ENCODE assay signal across 16 cellular contexts in the genomic region with DNA sequence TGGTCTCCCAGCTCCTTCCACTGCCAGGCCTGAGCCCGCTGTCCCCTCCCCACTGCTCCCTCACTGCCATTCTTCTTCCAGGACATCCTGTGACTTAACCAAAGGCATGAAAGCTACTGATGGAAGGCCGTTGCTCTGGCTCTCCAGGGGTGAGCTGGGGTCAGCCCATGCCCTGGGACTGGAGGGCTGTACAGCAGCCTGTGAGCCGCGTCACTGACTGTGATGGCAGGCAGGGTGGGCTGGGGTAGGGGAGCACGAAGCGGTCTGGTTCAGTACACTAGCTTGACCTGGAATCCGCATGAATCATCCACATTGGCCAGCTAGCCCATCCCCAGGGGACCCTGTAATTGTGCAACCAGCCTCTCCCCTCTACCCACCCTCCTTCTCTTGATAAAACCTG. TPM values are rescaled to one million over a fixed set of nuclear protein-coding genes. Genes with fewer than 3 reads are reported as not detected.
DNase-seq lines count a peak whose midpoint lies in the region; ATAC-seq and TF ChIP-seq lines count a peak whose summit lies in the region.
"Had no signal": no experiment of that assay in that cellular context is flagged by ENCODE, and none has a peak within 500 bp of the region (broad histone marks: within the 10 kb centered on the region; RNA-seq: fewer than 3 reads in every experiment).

No MANE protein-coding gene starts in this region.

- H3K9me3 Mint-ChIP-seq in progenitor cell of endocrine pancreas (ENCODE audit: low read depth), result no peaks in the 10 kb centered on the region
- H3K9me3 Mint-ChIP-seq: central memory CD8-positive, alpha-beta T cell; natural killer cell treated with Interleukin-12 subunit alpha and Interleukin-12 subunit beta and Interleukin-15 and Interleukin-18, amount 100 ng/mL, for 72 hours had no signal

- in situ Hi-C loops in transverse colon (cut with MboI; ENCODE audit: low pct_ligation_motif_present in 1 of 4, low pct_unique_long_range_greater_than_20kb in 1 of 4, low sequenced_read_pairs in 3 of 4) (no loop called here), GM13977 (cut with MboI; ENCODE audit: low pct_unique_long_range_greater_than_20kb, low sequenced_read_pairs, unreplicated experiment) (no loop called here)

- peaks cover 2% of the 10 kb centered on the region for H3K4me1 Mint-ChIP-seq in progenitor cell of endocrine pancreas (ENCODE audit: low read depth)
- H3K4me1 Mint-ChIP-seq: central memory CD8-positive, alpha-beta T cell had no signal

- H3K9me3 ChIP-seq in gastroesophageal sphincter, result peaks cover 0 to 6% (median 0%) of the 10 kb centered on the region in 3 donors
- H3K9me3 ChIP-seq in transverse colon, result no peaks in the 10 kb centered on the region
- H3K9me3 ChIP-seq: SJSA1 had no signal

- H3K4me3 ChIP-seq in gastroesophageal sphincter (no peak overlapping the region), transverse colon (no peak overlapping the region)
- H3K4me3 ChIP-seq: SJSA1 had no signal

- H3K27me3 ChIP-seq in gastroesophageal sphincter (peaks cover 3% of the 10 kb centered on the region), transverse colon (no peaks in the 10 kb centered on the region)

- peak; percentile 35 for DNase-seq in amniotic epithelial cell (ENCODE audit: low read depth)
- peak; percentile 50 for DNase-seq in omental fat pad (ENCODE audit: low spot score)
- peak; percentile 14 for DNase-seq in transverse colon
- no peak for DNase-seq in progenitor cell of endocrine pancreas (ENCODE audit: low spot score, unreplicated experiment)
- no peak for DNase-seq in SIG-M5 treated with dmso at 0.1 percent for 504 hours (lab: John Stamatoyannopoulos, UW; ENCODE audit: unreplicated experiment)
- no peak for DNase-seq in GM13977 (ENCODE audit: low spot score)
- DNase-seq: activated T-cell treated with anti-CD3 and anti-CD28 coated beads, Interleukin-2, amount 50 U/mL, for 1 hour; NCI-H187; NCI-H774; stimulated activated CD4-positive, alpha-beta T cell treated with anti-CD3 and anti-CD28 coated beads, Interleukin-1b, Interleukin-23, amount 100 ng/mL, for 48 hours had no signal

- no peak overlapping the region for H3K27ac Mint-ChIP-seq in progenitor cell of endocrine pancreas
- H3K27ac Mint-ChIP-seq: natural killer cell treated with Interleukin-12 subunit alpha and Interleukin-12 subunit beta and Interleukin-15 and Interleukin-18, amount 100 ng/mL, for 72 hours had no signal

- TF ChIP-seq CTCF in gastroesophageal sphincter (IDR thresholded peaks at IDR 0.05) (no peak), omental fat pad (IDR thresholded peaks at IDR 0.05) (no peak), transverse colon (IDR thresholded peaks at IDR 0.05) (no peak), progenitor cell of endocrine pancreas (IDR thresholded peaks at IDR 0.05; ENCODE audit: unreplicated experiment) (no peak), GM13977 (IDR thresholded peaks at IDR 0.05; ENCODE audit: extremely low read depth, insufficient read depth, missing control alignments) (no peak)

- H3K27ac ChIP-seq in gastroesophageal sphincter (peak overlapping the region in 3 of 4 donors; percentile 72 to 78 (median 75)), transverse colon (peak overlapping the region in 3 of 4 donors; percentile 27 to 55 (median 55))
- H3K27ac ChIP-seq: SJSA1, VCaP had no signal

- peak; percentile 87 for ATAC-seq in gastroesophageal sphincter
- ATAC-seq in omental fat pad (ENCODE audit: low FRiP score), result peak; percentile 69
- no peak for ATAC-seq in HG03045 (IDR thresholded peaks at IDR 0.05; ENCODE audit: unreplicated experiment)

- intact Hi-C loops in transverse colon (cut with DNase I; ENCODE audit: low total_unique reads), result no loop called here

- no peak overlapping the region for H3K4me3 Mint-ChIP-seq in progenitor cell of endocrine pancreas (ENCODE audit: low read depth)
- H3K4me3 Mint-ChIP-seq: central memory CD8-positive, alpha-beta T cell; natural killer cell treated with Interleukin-12 subunit alpha and Interleukin-12 subunit beta and Interleukin-15 and Interleukin-18, amount 100 ng/mL, for 72 hours had no signal

- WGBS in gastroesophageal sphincter (ENCODE audit: low coverage in 1 of 2), 2 donors, result 63 to 66% methylated on average over 2 to 3 of the region's 7 CpGs
- 81% methylated on average over 7 of the region's 7 CpGs; no CpG with 5 or more reads in 1 of the 2 donors for WGBS in transverse colon (ENCODE audit: low coverage in 1 of 2), 2 donors

- no peak for TF ChIP-seq POLR2A in gastroesophageal sphincter (IDR thresholded peaks at IDR 0.05)
- TF ChIP-seq POLR2A in transverse colon (IDR thresholded peaks at IDR 0.05), result no peak

- H3K36me3 ChIP-seq in gastroesophageal sphincter (no peaks in the 10 kb centered on the region), transverse colon (no peaks in the 10 kb centered on the region)
- H3K36me3 ChIP-seq: SJSA1 had no signal

- TF ChIP-seq EP300 in gastroesophageal sphincter (IDR thresholded peaks at IDR 0.05) (no peak), transverse colon (IDR thresholded peaks at IDR 0.05; ENCODE audit: low read depth) (no peak)

- peaks cover 0 to 57% (median 10%) of the 10 kb centered on the region in 3 donors for H3K4me1 ChIP-seq in gastroesophageal sphincter
- H3K4me1 ChIP-seq in transverse colon, result peaks cover 0 to 7% (median 1%) of the 10 kb centered on the region in 4 donors
- H3K4me1 ChIP-seq: SJSA1 had no signal

- no peaks in the 10 kb centered on the region for H3K36me3 Mint-ChIP-seq in progenitor cell of endocrine pancreas (ENCODE audit: insufficient read depth)
- H3K36me3 Mint-ChIP-seq: natural killer cell treated with Interleukin-12 subunit alpha and Interleukin-12 subunit beta and Interleukin-15 and Interleukin-18, amount 100 ng/mL, for 72 hours had no signal

- H3K27me3 Mint-ChIP-seq in progenitor cell of endocrine pancreas, result peaks cover 19% of the 10 kb centered on the region

RNA-seq across cellular contexts. Expression of a gene that starts 30.8 kb away (rescaled TPM):
- 1 to 10 TPM; 3.2 to 9.1 (median 6.6) TPM for total RNA-seq in gastroesophageal sphincter
- 10 to 100 TPM in 3 of 4 donors, 1 to 10 TPM in 1; 4.7 to 18.8 (median 13.7) TPM for total RNA-seq in omental fat pad
- total RNA-seq in transverse colon, result 1 to 10 TPM in 3 of 4 donors, under 1 TPM in 1; 0.40 to 2.2 (median 2.0) TPM
- total RNA-seq in progenitor cell of endocrine pancreas, result 1.5 and 2.0 TPM in 2 replicates
- total RNA-seq: natural killer cell treated with Interleukin-12 subunit alpha and Interleukin-12 subunit beta and Interleukin-15 and Interleukin-18, amount 100 ng/mL, for 72 hours; SJSA1 had no signal

Comparison
In these comparisons a context has a peak if more than half of its experiments do, and no peak if none do; other contexts are left out.
1. DNase-seq: peak in amniotic epithelial cell (single experiment), omental fat pad (single experiment) and transverse colon (single experiment); none in progenitor cell of endocrine pancreas (single experiment), SIG-M5 treated with dmso at 0.1 percent for 504 hours (single experiment) and GM13977 (single experiment).